8 cellular contexts compared by ENCODE assay signal in the genomic region with DNA sequence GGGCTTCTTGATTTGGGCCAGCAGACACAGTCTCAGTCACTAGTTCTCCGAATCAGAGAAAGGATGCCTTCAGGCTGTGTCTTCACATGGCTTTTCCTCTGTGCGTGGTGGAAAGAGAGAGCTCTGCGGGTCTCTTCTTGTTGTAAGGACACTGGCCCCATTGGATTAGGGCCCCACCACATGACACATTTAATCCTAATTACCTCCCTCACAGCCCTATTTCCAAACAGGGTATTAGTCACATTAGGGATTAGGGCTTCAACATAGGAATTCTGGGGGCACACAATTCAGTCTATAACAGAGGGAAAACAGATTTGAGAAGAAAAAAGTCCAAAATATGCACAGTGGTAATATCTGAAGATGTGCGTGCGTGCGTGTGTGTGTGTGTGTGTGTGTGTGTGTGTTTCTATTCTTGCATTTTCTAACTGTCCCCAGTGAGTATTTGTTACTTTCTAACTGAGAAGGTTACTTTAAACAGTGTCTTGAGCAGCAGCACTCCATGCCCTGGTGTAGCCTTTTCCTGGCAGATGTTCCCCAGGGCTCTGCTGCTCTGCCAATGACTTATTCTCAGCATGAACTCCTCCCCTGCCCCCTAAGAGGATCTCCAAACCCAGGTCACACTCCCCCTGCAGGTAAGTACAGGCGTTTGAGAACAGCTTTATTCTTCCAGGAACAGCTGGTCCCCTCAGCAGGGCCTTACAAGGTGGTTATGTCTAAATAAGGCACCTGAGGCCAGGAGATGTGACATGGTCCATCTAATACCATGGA.
A peak's percentile ranks its signal among the peaks of the same experiment; 100 is the strongest.
DNase-seq lines count a peak whose midpoint lies in the region; ATAC-seq and TF ChIP-seq lines count a peak whose summit lies in the region.

No MANE protein-coding gene starts in this region.

- no peaks in the 10 kb centered on the region for H3K27me3 ChIP-seq in mammary epithelial cell (ENCODE audit: insufficient read depth, low read length)
- no peaks in the 10 kb centered on the region for H3K27me3 ChIP-seq in colonic mucosa

- TF ChIP-seq CTCF in 22Rv1 (IDR thresholded peaks at IDR 0.05): 0 out of 2 replicates have a peak, but pooled peaks have one; percentile 5
- TF ChIP-seq CTCF in GM12865 (IDR thresholded peaks at IDR 0.05; ENCODE audit: insufficient read depth, low read depth, low read length, missing control alignments): peak; percentile 32
- TF ChIP-seq CTCF in mammary epithelial cell (conservative IDR thresholded peaks at IDR 0.05 in 1 of 2, IDR thresholded peaks at IDR 0.05 in 1 of 2; ENCODE audit: extremely low read depth in 1 of 2, insufficient read depth in 1 of 2, low read depth in 1 of 2, low read length in 2 of 2): peak; percentile 39 to 48
- TF ChIP-seq CTCF in colonic mucosa (IDR thresholded peaks at IDR 0.05): no peak

- intact Hi-C loops in mammary epithelial cell (cut with micrococcal nuclease) (loop anchor here (5.0 kb wide), 1 partner anchor 134 kb away; a partner anchor contains a TSS), colonic mucosa (cut with DNase I) (no loop called here)

- H3K9ac ChIP-seq in mammary epithelial cell (ENCODE audit: insufficient read depth, low read length) (no peak overlapping the region), colonic mucosa (ENCODE audit: low read depth in 2 of 2, low read length in 2 of 2) (no peak overlapping the region)

- H3K4me1 ChIP-seq in mammary epithelial cell (ENCODE audit: insufficient read depth, low read length): peaks cover 30% of the 10 kb centered on the region
- H3K4me1 ChIP-seq in colonic mucosa: peaks cover 5% of the 10 kb centered on the region

- H4K20me1 ChIP-seq in mammary epithelial cell (ENCODE audit: insufficient read depth, low read length): no peaks in the 10 kb centered on the region

- BruUV-seq in mammary epithelial cell (replicated peaks; lab: Mats Ljungman, UMichigan): no TSS peak

- DNase-seq in GM12865 (ENCODE audit: low read depth): peak; percentile 77
- DNase-seq in SK-MEL-5 (ENCODE audit: low read depth, low spot score): peak; percentile 68
- DNase-seq in mammary epithelial cell: peak; percentile 64
- DNase-seq in myocyte (ENCODE audit: low read depth): peak; percentile 16
- DNase-seq in C1 segment of cervical spinal cord (lab: John Stamatoyannopoulos, UW): no peak
- no peak for DNase-seq in colonic mucosa

- H3K4me2 ChIP-seq in mammary epithelial cell (ENCODE audit: insufficient read depth, low read depth, low read length): no peak overlapping the region

- dilution Hi-C loops in mammary epithelial cell (cut with HindIII; ENCODE audit: low sequenced_read_pairs): no loop called here

- H3K4me3 ChIP-seq in GM12865 (ENCODE audit: low read depth, low read length): no peak overlapping the region
- no peak overlapping the region for H3K4me3 ChIP-seq in mammary epithelial cell (replicated peaks in 1 of 3; ENCODE audit: insufficient read depth in 1 of 3, low read depth in 2 of 3, low read length in 3 of 3)
- H3K4me3 ChIP-seq in colonic mucosa: no peak overlapping the region

- peak; percentile 27 for ATAC-seq in HG02973 (IDR thresholded peaks at IDR 0.05; ENCODE audit: unreplicated experiment)

- no peak overlapping the region for H3K27ac ChIP-seq in 22Rv1
- no peak overlapping the region for H3K27ac ChIP-seq in mammary epithelial cell (ENCODE audit: insufficient read depth, low read depth, low read length)
- H3K27ac ChIP-seq in colonic mucosa: no peak overlapping the region

- in situ Hi-C loops in SK-MEL-5 (cut with HindIII; ENCODE audit: low pct_unique_long_range_greater_than_20kb, low sequenced_read_pairs) (no loop called here), mammary epithelial cell (cut with MboI; ENCODE audit: low sequenced_read_pairs in 2 of 2) (no loop called here)

- H2AFZ ChIP-seq in mammary epithelial cell (ENCODE audit: low read depth, low read length): no peak overlapping the region

- 52% methylated on average over 7 of the region's 7 CpGs for WGBS in mammary epithelial cell (ENCODE audit: low coverage, missing lambda C conversion rate)

- no peaks in the 10 kb centered on the region for H3K36me3 ChIP-seq in mammary epithelial cell (ENCODE audit: insufficient read depth, low read length)
- no peaks in the 10 kb centered on the region for H3K36me3 ChIP-seq in colonic mucosa

- no peaks in the 10 kb centered on the region for H3K79me2 ChIP-seq in mammary epithelial cell (ENCODE audit: insufficient read depth, low read length)

- CTCF ChIA-PET in mammary epithelial cell (lab: Charles Lee; ENCODE audit: low non-redundant PET): interaction anchor here (0.5 to 0.6 kb wide), 3 partner anchors 100 to 1199 kb away, joined by 3 to 4 read pairs (median 3); no protein-coding TSS in a partner anchor

- H3K9me3 ChIP-seq in mammary epithelial cell (replicated peaks; ENCODE audit: insufficient read depth, low read length) (no peaks in the 10 kb centered on the region), colonic mucosa (no peaks in the 10 kb centered on the region)

Comparison
In these comparisons a context has a peak if more than half of its experiments do, and no peak if none do; other contexts are left out.
1. DNase-seq: peak in GM12865 (single experiment), SK-MEL-5 (single experiment), mammary epithelial cell (single experiment) and myocyte (single experiment); none in C1 segment of cervical spinal cord (0 of 14) and colonic mucosa (single experiment).